1 cellular context compared by ENCODE assay signal in genomic region chr6:153312633-153313032, GRCh38.
TF ChIP-seq lines count a peak whose summit lies in the region.

No MANE protein-coding gene starts in this region.

TF ChIP-seq in GM23338, 12 proteins besides CTCF, POLR2A, EP300 and RAD21 (continued from another document):
- TF ChIP-seq REST (IDR thresholded peaks at IDR 0.05; ENCODE audit: unreplicated experiment): no peak
